ENCODE assay signal across 8 cellular contexts in the genomic region with DNA sequence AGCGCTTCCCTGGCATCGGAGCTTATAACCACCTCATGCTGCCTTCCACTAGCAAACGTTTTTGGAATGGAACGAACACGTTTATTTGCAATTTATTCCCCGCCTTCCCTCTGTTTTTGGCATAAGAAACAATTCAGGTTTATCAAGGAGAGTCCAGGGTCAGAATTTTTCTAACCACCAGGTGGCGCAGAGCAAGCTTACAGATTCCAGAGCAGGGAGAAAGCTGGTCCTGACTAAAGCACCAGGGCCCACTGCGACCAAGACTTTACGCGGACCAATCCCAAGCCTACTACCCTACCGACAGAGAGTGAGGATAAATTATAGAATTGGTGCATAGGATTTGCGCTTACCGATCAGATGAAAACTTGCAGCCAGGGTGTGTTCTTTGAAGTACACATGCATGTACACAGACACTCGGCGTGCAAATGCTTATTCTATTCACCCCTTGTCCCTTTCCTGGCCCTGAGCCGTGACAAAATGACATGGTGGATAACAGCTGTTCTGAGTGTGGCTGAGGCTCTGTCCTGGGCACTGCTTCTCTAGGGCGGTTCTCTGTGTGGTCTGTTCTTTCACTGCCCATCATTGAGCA. TPM values are rescaled to one million over a fixed set of nuclear protein-coding genes. Genes with fewer than 3 reads are reported as not detected.
A peak's percentile ranks its signal among the peaks of the same experiment; 100 is the strongest.
DNase-seq lines count a peak whose midpoint lies in the region; ATAC-seq and TF ChIP-seq lines count a peak whose summit lies in the region.

No MANE protein-coding gene starts in this region.

- no peak for TF ChIP-seq POLR2A in upper lobe of left lung (IDR thresholded peaks at IDR 0.05)

- H3K27me3 Mint-ChIP-seq in glutamatergic neuron (ENCODE audit: unreplicated experiment) = peaks cover 16% of the 10 kb centered on the region
- no peaks in the 10 kb centered on the region for H3K27me3 Mint-ChIP-seq in osteocyte (ENCODE audit: unreplicated experiment)

- H3K4me1 ChIP-seq in upper lobe of left lung = peaks cover 4 to 11% (median 10%) of the 10 kb centered on the region in 4 donors

- peaks cover 7% of the 10 kb centered on the region for H3K9me3 Mint-ChIP-seq in glutamatergic neuron (ENCODE audit: unreplicated experiment)
- H3K9me3 Mint-ChIP-seq in osteocyte (ENCODE audit: unreplicated experiment) = no peaks in the 10 kb centered on the region

- TF ChIP-seq CTCF in glutamatergic neuron (IDR thresholded peaks at IDR 0.05; ENCODE audit: partially characterized antibody, unreplicated experiment) (peak; percentile 91), osteocyte (IDR thresholded peaks at IDR 0.05) (peak; percentile 82), upper lobe of left lung (IDR thresholded peaks at IDR 0.05) (peak; percentile 57 to 77 (median 71))

- peak overlapping the region in 2 of 4 donors; percentile 21 to 37 for H3K4me3 ChIP-seq in upper lobe of left lung

- H3K27ac Mint-ChIP-seq in glutamatergic neuron (ENCODE audit: unreplicated experiment) = no peak overlapping the region
- no peak overlapping the region for H3K27ac Mint-ChIP-seq in osteocyte (ENCODE audit: unreplicated experiment)

- H3K9me3 ChIP-seq in upper lobe of left lung = no peaks in the 10 kb centered on the region

- TF ChIP-seq EP300 in Ishikawa (IDR thresholded peaks at IDR 0.05; ENCODE audit: borderline replicate concordance) = no peak
- TF ChIP-seq EP300 in upper lobe of left lung (IDR thresholded peaks at IDR 0.05) = no peak

- H3K4me3 Mint-ChIP-seq in glutamatergic neuron (ENCODE audit: unreplicated experiment) = no peak overlapping the region
- H3K4me3 Mint-ChIP-seq in osteocyte (ENCODE audit: unreplicated experiment) = no peak overlapping the region

- DNase-seq in AML-193 (lab: John Stamatoyannopoulos, UW) = peak; percentile 58 to 59
- DNase-seq in RKO (ENCODE audit: low spot score) = peak; percentile 62
- peak; percentile 56 for DNase-seq in activated naive CD4-positive, alpha-beta T cell treated with anti-CD3 and anti-CD28 coated beads, Interleukin-2, amount 50 U/mL, for 16 hours
- peak; percentile 83 for DNase-seq in glutamatergic neuron
- no peak for DNase-seq in osteocyte (ENCODE audit: extremely low spot score, unreplicated experiment)
- peak in 1 of 2 donors; percentile 68 for DNase-seq in upper lobe of left lung

- ATAC-seq in GM19035 (IDR thresholded peaks at IDR 0.05; ENCODE audit: unreplicated experiment) (peak; percentile 53), upper lobe of left lung (ENCODE audit: low FRiP score in 2 of 2) (peak; percentile 68 to 80)

- WGBS in upper lobe of left lung, 2 donors = 32 to 33% methylated on average over 17 of the region's 17 CpGs

- no peaks in the 10 kb centered on the region for H3K27me3 ChIP-seq in upper lobe of left lung

- H3K36me3 Mint-ChIP-seq in glutamatergic neuron (ENCODE audit: unreplicated experiment) (peaks cover 10% of the 10 kb centered on the region), osteocyte (ENCODE audit: unreplicated experiment) (peaks cover 16% of the 10 kb centered on the region)

- no peak overlapping the region for H3K27ac ChIP-seq in upper lobe of left lung

- peak; percentile 53 for TF ChIP-seq RAD21 in Ishikawa (IDR thresholded peaks at IDR 0.05; ENCODE audit: low read depth)

- peaks cover 15% of the 10 kb centered on the region for H3K4me1 Mint-ChIP-seq in glutamatergic neuron (ENCODE audit: low read depth, unreplicated experiment)
- H3K4me1 Mint-ChIP-seq in osteocyte (ENCODE audit: unreplicated experiment) = peaks cover 10% of the 10 kb centered on the region

- peaks cover 0 to 10% (median 8%) of the 10 kb centered on the region in 4 donors for H3K36me3 ChIP-seq in upper lobe of left lung

TF ChIP-seq in Ishikawa, 13 proteins besides CTCF, POLR2A, EP300 and RAD21:
- TF ChIP-seq FOXM1 (IDR thresholded peaks at IDR 0.05; ENCODE audit: borderline replicate concordance, low read depth) (no peak), TCF12 (IDR thresholded peaks at IDR 0.05; ENCODE audit: low read depth) (no peak), CREB1 (IDR thresholded peaks at IDR 0.05; ENCODE audit: low read depth) (no peak), TEAD4 (IDR thresholded peaks at IDR 0.05) (no peak), TAF1 (IDR thresholded peaks at IDR 0.05; ENCODE audit: low read depth) (no peak), CEBPB (IDR thresholded peaks at IDR 0.05) (no peak)
- TF ChIP-seq, protein P1, sequence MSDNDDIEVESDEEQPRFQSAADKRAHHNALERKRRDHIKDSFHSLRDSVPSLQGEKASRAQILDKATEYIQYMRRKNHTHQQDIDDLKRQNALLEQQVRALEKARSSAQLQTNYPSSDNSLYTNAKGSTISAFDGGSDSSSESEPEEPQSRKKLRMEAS (IDR thresholded peaks at IDR 0.05) = no peak
- TF ChIP-seq, protein P2, sequence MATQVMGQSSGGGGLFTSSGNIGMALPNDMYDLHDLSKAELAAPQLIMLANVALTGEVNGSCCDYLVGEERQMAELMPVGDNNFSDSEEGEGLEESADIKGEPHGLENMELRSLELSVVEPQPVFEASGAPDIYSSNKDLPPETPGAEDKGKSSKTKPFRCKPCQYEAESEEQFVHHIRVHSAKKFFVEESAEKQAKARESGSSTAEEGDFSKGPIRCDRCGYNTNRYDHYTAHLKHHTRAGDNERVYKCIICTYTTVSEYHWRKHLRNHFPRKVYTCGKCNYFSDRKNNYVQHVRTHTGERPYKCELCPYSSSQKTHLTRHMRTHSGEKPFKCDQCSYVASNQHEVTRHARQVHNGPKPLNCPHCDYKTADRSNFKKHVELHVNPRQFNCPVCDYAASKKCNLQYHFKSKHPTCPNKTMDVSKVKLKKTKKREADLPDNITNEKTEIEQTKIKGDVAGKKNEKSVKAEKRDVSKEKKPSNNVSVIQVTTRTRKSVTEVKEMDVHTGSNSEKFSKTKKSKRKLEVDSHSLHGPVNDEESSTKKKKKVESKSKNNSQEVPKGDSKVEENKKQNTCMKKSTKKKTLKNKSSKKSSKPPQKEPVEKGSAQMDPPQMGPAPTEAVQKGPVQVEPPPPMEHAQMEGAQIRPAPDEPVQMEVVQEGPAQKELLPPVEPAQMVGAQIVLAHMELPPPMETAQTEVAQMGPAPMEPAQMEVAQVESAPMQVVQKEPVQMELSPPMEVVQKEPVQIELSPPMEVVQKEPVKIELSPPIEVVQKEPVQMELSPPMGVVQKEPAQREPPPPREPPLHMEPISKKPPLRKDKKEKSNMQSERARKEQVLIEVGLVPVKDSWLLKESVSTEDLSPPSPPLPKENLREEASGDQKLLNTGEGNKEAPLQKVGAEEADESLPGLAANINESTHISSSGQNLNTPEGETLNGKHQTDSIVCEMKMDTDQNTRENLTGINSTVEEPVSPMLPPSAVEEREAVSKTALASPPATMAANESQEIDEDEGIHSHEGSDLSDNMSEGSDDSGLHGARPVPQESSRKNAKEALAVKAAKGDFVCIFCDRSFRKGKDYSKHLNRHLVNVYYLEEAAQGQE (IDR thresholded peaks at IDR 0.05; ENCODE audit: low read depth) = no peak

RNA-seq across cellular contexts. Expression of a gene that starts 34.7 kb away (rescaled TPM):
- total RNA-seq in glutamatergic neuron (ENCODE audit: unreplicated experiment) (69.7 TPM), osteocyte (25.7 and 28.3 TPM in 2 replicates), upper lobe of left lung (10 to 100 TPM; 16.8 to 72.0 (median 34.0) TPM)
